In the genomic region with DNA sequence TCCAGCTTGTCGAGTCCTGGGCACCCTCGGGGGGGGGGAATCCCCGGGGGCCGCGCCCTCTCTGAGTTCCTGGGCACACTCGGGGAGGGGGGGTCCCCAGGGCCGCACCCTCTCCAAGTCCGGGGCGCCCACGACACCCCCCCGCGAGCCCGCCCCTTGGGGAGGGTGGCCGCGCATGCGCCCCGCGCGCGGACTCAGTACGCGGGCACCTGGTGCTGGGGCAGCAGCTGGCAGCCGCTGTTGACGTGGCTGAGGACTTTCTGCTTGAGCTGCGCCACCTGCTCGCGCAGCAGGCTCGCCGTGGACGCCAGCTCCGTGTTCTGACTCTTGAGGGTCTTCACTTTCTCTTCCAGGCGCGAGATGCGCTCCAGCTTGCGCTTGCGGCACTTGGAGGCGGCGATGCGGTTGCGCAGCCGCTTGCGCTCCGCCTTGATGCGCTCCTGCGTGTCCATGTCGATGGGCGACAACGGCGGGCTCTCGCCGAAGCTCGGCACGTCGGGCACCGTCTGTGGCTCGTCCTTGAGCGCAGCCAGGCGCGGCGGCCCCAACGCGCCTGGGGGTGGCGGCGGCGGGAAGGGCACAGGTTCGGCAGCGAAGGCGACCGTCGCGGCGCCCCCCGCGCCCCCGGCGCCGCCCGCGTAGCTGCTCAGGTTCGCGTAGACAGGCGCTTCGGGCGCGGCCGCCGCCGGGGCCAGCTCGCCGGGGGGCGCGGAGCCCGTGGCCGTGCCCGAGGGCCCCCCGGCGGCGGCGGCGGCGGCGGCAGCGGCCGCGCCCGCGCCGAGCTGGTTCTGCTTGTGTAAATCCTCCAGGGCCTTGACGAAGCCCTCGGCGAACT, we compare ENCODE assay signal across 1 cellular context.
TF ChIP-seq lines count a peak whose summit lies in the region.

No MANE protein-coding gene starts in this region.

TF ChIP-seq in endothelial cell of umbilical vein, 7 proteins besides CTCF, POLR2A, EP300 and RAD21 (continued from another document):
- TF ChIP-seq, protein P1, sequence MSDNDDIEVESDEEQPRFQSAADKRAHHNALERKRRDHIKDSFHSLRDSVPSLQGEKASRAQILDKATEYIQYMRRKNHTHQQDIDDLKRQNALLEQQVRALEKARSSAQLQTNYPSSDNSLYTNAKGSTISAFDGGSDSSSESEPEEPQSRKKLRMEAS (IDR thresholded peaks at IDR 0.05; ENCODE audit: insufficient read depth, insufficient read length) = no peak
- TF ChIP-seq POLR2AphosphoS5 (IDR thresholded peaks at IDR 0.05; ENCODE audit: insufficient read depth, low read depth, low read length) (peak; percentile 65), GATA2 (IDR thresholded peaks at IDR 0.05; ENCODE audit: insufficient read depth, insufficient read length, low read depth, low read length) (no peak)
